Comparison of ENCODE assay signal across 8 cellular contexts in the genomic region with DNA sequence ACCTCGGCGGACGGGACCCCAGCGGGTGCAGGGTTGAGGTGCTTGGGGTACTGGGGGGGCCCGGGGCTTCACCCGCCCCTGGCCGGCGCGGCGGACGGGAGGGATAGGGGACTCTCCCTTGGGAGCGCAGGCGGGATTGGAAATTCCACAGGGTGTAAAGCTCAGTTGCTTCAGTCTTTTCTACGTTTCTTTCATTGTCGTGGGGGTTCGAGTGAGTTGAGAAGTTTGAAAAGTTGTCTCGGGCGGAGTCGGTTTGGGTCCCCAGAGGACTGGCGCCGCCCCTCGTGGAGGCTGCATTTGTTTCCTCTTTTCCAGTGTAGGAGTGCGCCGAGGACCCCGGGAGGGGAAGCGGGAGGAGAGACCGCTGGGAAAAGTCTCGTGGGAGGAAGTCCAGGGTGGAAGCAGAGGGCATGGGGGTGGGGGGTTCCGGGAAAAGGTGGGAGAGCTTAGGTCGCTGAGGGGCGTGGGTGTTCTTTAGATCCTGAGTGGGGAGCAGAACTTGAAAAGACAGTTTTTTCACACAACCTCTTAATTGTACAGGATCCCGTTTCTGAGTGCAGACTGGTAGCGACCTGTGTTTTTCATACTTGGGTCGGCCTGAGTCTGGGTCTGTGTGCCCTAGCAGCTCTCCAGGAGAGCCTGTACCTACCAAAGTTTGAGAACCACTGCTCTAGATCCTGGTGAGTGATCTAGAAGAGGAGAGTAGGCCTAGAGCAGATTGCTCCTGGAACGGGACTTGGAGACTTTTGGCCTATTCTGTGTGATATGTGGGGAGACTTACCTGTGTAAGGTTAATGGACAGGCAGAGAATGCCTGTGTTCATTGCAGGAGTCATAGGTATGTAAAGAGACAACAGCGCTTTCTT. TPM values are rescaled to one million over a fixed set of nuclear protein-coding genes. Genes with fewer than 3 reads are reported as not detected.
DNase-seq lines count a peak whose midpoint lies in the region; ATAC-seq and TF ChIP-seq lines count a peak whose summit lies in the region.

No MANE protein-coding gene starts in this region.

- H3K4me3 Mint-ChIP-seq in activated naive CD4-positive, alpha-beta T cell treated with anti-CD3 and anti-CD28 coated beads for 36 hours = no peak overlapping the region

- intact Hi-C loops in left cardiac atrium (cut with DNase I) = loop anchor here in 1 of 2 donors (10.0 kb wide), 1 partner anchor 132 kb away; no protein-coding TSS in a partner anchor
- intact Hi-C loops in activated naive CD4-positive, alpha-beta T cell treated with anti-CD3 and anti-CD28 coated beads for 36 hours (cut with micrococcal nuclease) = no loop called here

- H3K36me3 Mint-ChIP-seq in activated naive CD4-positive, alpha-beta T cell treated with anti-CD3 and anti-CD28 coated beads for 36 hours (ENCODE audit: low read depth) = no peaks in the 10 kb centered on the region

- DNase-seq in UCSD-AML1 (lab: John Stamatoyannopoulos, UW; ENCODE audit: unreplicated experiment) (peak; percentile 29), left cardiac atrium (peak; percentile 34), D341Med (ENCODE audit: low spot score) (no peak)
- DNase-seq in activated naive CD4-positive, alpha-beta T cell treated with anti-CD3 and anti-CD28 coated beads for 36 hours = no peak
- DNase-seq in activated T-cell treated with anti-CD3 and anti-CD28 coated beads, Interleukin-2, amount 50 U/mL, for 48 hours = no peak

- no peaks in the 10 kb centered on the region for H3K27me3 ChIP-seq in parathyroid adenoma (ENCODE audit: control insufficient read depth, insufficient read depth, low read length)

- H3K4me3 ChIP-seq in GM08714 (ENCODE audit: low read length) (peak overlapping the region; percentile 10; the same call in 1 of the 2 replicates), parathyroid adenoma (ENCODE audit: low read depth, low read length) (peak overlapping the region; percentile 49)

- no peak overlapping the region for H2AFZ ChIP-seq in parathyroid adenoma

- no peak overlapping the region for H3K27ac ChIP-seq in parathyroid adenoma

- H3K9ac ChIP-seq in parathyroid adenoma = no peak overlapping the region

- H3K4me2 ChIP-seq in parathyroid adenoma (ENCODE audit: low read length) = peak overlapping the region; percentile 75

- H3K27me3 Mint-ChIP-seq in activated naive CD4-positive, alpha-beta T cell treated with anti-CD3 and anti-CD28 coated beads for 36 hours (ENCODE audit: low read depth) = peaks cover 27% of the 10 kb centered on the region

- H3K4me1 Mint-ChIP-seq in activated naive CD4-positive, alpha-beta T cell treated with anti-CD3 and anti-CD28 coated beads for 36 hours (ENCODE audit: low read depth) = no peaks in the 10 kb centered on the region

- H3K4me1 ChIP-seq in parathyroid adenoma = no peaks in the 10 kb centered on the region

- H3K9me3 Mint-ChIP-seq in activated naive CD4-positive, alpha-beta T cell treated with anti-CD3 and anti-CD28 coated beads for 36 hours = peaks cover 3% of the 10 kb centered on the region

- ATAC-seq in left cardiac atrium = peak; percentile 71 to 83
- ATAC-seq in HG02852 (IDR thresholded peaks at IDR 0.05; ENCODE audit: unreplicated experiment) = no peak

- CTCF ChIA-PET in activated naive CD4-positive, alpha-beta T cell treated with anti-CD3 and anti-CD28 coated beads for 36 hours (lab: Charles Lee) = no interaction called here

- no peak overlapping the region for H3K27ac Mint-ChIP-seq in activated naive CD4-positive, alpha-beta T cell treated with anti-CD3 and anti-CD28 coated beads for 36 hours

- H3K9me3 ChIP-seq in parathyroid adenoma (ENCODE audit: control insufficient read depth, low read length) = no peaks in the 10 kb centered on the region

- H3K79me2 ChIP-seq in parathyroid adenoma = no peaks in the 10 kb centered on the region

- H3K36me3 ChIP-seq in parathyroid adenoma (ENCODE audit: control insufficient read depth, insufficient read depth, low read length) = no peaks in the 10 kb centered on the region

- no peak for TF ChIP-seq CTCF in parathyroid adenoma (IDR thresholded peaks at IDR 0.05)

RNA-seq across cellular contexts. Expression of a gene that starts 0.5 kb away (rescaled TPM):
- 1 to 10 TPM; 6.4 to 7.4 TPM for total RNA-seq in left cardiac atrium
- not detected for total RNA-seq in activated naive CD4-positive, alpha-beta T cell treated with anti-CD3 and anti-CD28 coated beads for 36 hours

Comparison
In these comparisons a context has a peak if more than half of its experiments do, and no peak if none do; other contexts are left out.
1. DNase-seq: peak in UCSD-AML1 (single experiment) and left cardiac atrium (single experiment); none in D341Med (single experiment), activated naive CD4-positive, alpha-beta T cell treated with anti-CD3 and anti-CD28 coated beads for 36 hours (single experiment) and activated T-cell treated with anti-CD3 and anti-CD28 coated beads, Interleukin-2, amount 50 U/mL, for 48 hours (0 of 2).
2. RNA of a gene that starts 0.5 kb away (total RNA-seq): 6.4 to 7.4 TPM in left cardiac atrium; not detected in activated naive CD4-positive, alpha-beta T cell treated with anti-CD3 and anti-CD28 coated beads for 36 hours; every median in the first group is over 4 times any median in the second.